8 cellular contexts compared by ENCODE assay signal in genomic region chr15:65611888-65612615, GRCh38. TPM values are rescaled to one million over a fixed set of nuclear protein-coding genes. Genes with fewer than 3 reads are reported as not detected.
A peak's percentile ranks its signal among the peaks of the same experiment; 100 is the strongest.
DNase-seq lines count a peak whose midpoint lies in the region; ATAC-seq and TF ChIP-seq lines count a peak whose summit lies in the region.

No MANE protein-coding gene starts in this region.

- POLR2A ChIA-PET in CD8-positive, alpha-beta T cell (lab: Charles Lee) = interaction anchor here (0.6 to 1.5 kb wide), 2 partner anchors 206 to 298 kb away, joined by 4 read pairs; no protein-coding TSS in a partner anchor

- no peak for ATAC-seq in CD8-positive, alpha-beta T cell
- no peak for ATAC-seq in HG03565 (IDR thresholded peaks at IDR 0.05; ENCODE audit: unreplicated experiment)

- H3K4me1 ChIP-seq in CD8-positive, alpha-beta T cell (ENCODE audit: insufficient read depth, low read length) = peaks cover 17% of the 10 kb centered on the region
- H3K4me1 ChIP-seq in effector memory CD4-positive, alpha-beta T cell (ENCODE audit: control insufficient read depth, insufficient read depth, low read length, poor library complexity, severe bottlenecking) = peaks cover 13% of the 10 kb centered on the region
- peaks cover 24% of the 10 kb centered on the region for H3K4me1 ChIP-seq in neuron (ENCODE audit: insufficient read depth, low read length)

- peak overlapping the region; percentile 96 for H3K4me3 ChIP-seq in CD8-positive, alpha-beta T cell (ENCODE audit: low read depth, low read length)
- H3K4me3 ChIP-seq in NB4 (ENCODE audit: low read depth, low read length) (peak overlapping the region; percentile 69), neuron (ENCODE audit: low read length) (peak overlapping the region; percentile 68)
- peak overlapping the region; percentile 73 for H3K4me3 ChIP-seq in effector memory CD4-positive, alpha-beta T cell (ENCODE audit: insufficient read depth, low read depth, low read length, poor library complexity, severe bottlenecking)

- TF ChIP-seq POLR2A in NB4 (IDR thresholded peaks at IDR 0.05; ENCODE audit: extremely low read depth, insufficient read length) = no peak

- CTCF ChIA-PET in CD8-positive, alpha-beta T cell (lab: Charles Lee) = interaction anchor here (0.6 to 2.0 kb wide), 3 partner anchors 99 to 258 kb away, joined by 3 to 7 read pairs (median 3); partner anchors contain the start of gene RAB11A

- no peaks in the 10 kb centered on the region for H3K27me3 Mint-ChIP-seq in CD8-positive, alpha-beta T cell (ENCODE audit: low read depth)

- DNase-seq in CD8-positive, alpha-beta T cell = no peak
- DNase-seq in NB4 (ENCODE audit: low read depth) (no peak), GDM1 (lab: John Stamatoyannopoulos, UW) (no peak), amygdala (lab: John Stamatoyannopoulos, UW) (no peak), T1000 (lab: John Stamatoyannopoulos, UW) (no peak)
- DNase-seq in effector memory CD4-positive, alpha-beta T cell = no peak

- peak overlapping the region; percentile 80 for H3K27ac ChIP-seq in CD8-positive, alpha-beta T cell (ENCODE audit: low read depth, low read length)
- H3K27ac ChIP-seq in effector memory CD4-positive, alpha-beta T cell (ENCODE audit: insufficient read depth, low read length, poor library complexity, severe bottlenecking) = peak overlapping the region; percentile 84

- H3K9me3 ChIP-seq in CD8-positive, alpha-beta T cell (ENCODE audit: low read length) = no peaks in the 10 kb centered on the region
- H3K9me3 ChIP-seq in effector memory CD4-positive, alpha-beta T cell (ENCODE audit: control insufficient read depth, low read length) = no peaks in the 10 kb centered on the region
- H3K9me3 ChIP-seq in neuron (ENCODE audit: low read length) = no peaks in the 10 kb centered on the region

- H3K36me3 Mint-ChIP-seq in CD8-positive, alpha-beta T cell = peaks cover 9% of the 10 kb centered on the region

- intact Hi-C loops in CD8-positive, alpha-beta T cell (cut with DNase I, micrococcal nuclease) = loop anchor here (1.0 to 10.0 kb wide), 8 partner anchors 80 to 890 kb away; partner anchors contain the start of genes DENND4A (in 2 of the 2), DPP8 (in 2 of the 2), HACD3 (in 2 of the 2) and RAB11A (in 2 of the 2)

- H3K4me1 Mint-ChIP-seq in CD8-positive, alpha-beta T cell (ENCODE audit: low read depth) = peaks cover 42% of the 10 kb centered on the region

- H3K4me3 Mint-ChIP-seq in CD8-positive, alpha-beta T cell = peak overlapping the region; percentile 97

- H3K27ac Mint-ChIP-seq in CD8-positive, alpha-beta T cell = peak overlapping the region; percentile 98

- H2AFZ ChIP-seq in neuron (ENCODE audit: low read depth, low read length) = peak overlapping the region; percentile 56

- no peaks in the 10 kb centered on the region for H3K9me3 Mint-ChIP-seq in CD8-positive, alpha-beta T cell

- H3K27me3 ChIP-seq in CD8-positive, alpha-beta T cell (ENCODE audit: insufficient read depth, low read length) = no peaks in the 10 kb centered on the region
- no peaks in the 10 kb centered on the region for H3K27me3 ChIP-seq in effector memory CD4-positive, alpha-beta T cell (replicated peaks; ENCODE audit: control insufficient read depth, insufficient read depth, low read length, poor library complexity, severe bottlenecking)
- H3K27me3 ChIP-seq in neuron (ENCODE audit: insufficient read depth, low read length) = no peaks in the 10 kb centered on the region

- no peaks in the 10 kb centered on the region for H3K36me3 ChIP-seq in CD8-positive, alpha-beta T cell (ENCODE audit: insufficient read depth, low read length)
- H3K36me3 ChIP-seq in effector memory CD4-positive, alpha-beta T cell (ENCODE audit: control insufficient read depth, insufficient read depth, low read length) = no peaks in the 10 kb centered on the region
- peaks cover 6% of the 10 kb centered on the region for H3K36me3 ChIP-seq in neuron (ENCODE audit: insufficient read depth, low read length)

- no peak for TF ChIP-seq CTCF in CD8-positive, alpha-beta T cell (IDR thresholded peaks at IDR 0.05)
- TF ChIP-seq CTCF in NB4 (IDR thresholded peaks at IDR 0.05; ENCODE audit: low read depth, low read length) = no peak

RNA-seq across cellular contexts. Expression of gene INTS14, which starts 1.1 kb away (rescaled TPM):
- 10 to 100 TPM; 26.7 to 28.6 TPM for total RNA-seq in CD8-positive, alpha-beta T cell

RNA-seq across cellular contexts. Expression of gene SLC24A1, which starts 9.7 kb away (rescaled TPM):
- 1 to 10 TPM; 1.3 to 1.5 TPM for total RNA-seq in CD8-positive, alpha-beta T cell
